In the genomic region with DNA sequence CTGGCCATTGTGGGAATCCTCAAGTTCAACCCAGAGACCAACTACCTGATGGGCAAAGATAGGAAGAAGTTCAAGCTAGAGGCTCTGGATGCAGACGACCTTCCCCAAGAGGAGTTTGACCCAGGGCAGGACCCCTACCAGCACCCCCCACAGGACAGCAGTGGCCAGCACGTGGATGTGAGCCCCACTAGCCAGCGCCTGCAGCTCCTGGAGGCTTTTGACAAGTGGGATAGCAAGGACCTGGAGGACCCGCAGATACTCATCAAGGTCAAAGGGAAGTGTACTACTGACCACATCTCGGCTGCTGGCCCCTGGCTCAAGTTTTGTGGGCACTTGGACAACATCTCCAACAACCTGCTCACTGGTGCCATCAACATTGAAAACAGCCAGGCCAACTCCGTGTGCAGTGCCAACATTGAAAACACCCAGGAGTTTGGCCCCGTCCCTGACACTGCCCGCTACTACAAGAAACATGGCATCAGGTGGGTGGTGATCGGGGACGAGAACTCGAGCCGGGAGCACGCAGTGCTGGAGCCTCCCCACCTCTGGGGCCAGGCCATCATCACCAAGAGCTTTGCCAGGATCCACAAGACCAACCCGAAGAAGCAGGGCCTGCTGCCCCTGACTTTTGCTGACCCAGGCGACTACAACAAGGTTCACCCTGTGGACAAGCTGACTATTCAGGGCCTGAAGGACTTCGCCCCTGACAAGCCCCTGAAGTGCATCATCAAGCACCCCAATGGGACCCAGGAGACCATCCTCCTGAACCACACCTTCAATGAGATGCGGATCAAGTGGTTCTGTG, we compare ENCODE assay signal across 25 cellular contexts. TPM values are rescaled to one million over a fixed set of nuclear protein-coding genes. Genes with fewer than 3 reads are reported as not detected.
"Had no signal": no experiment of that assay in that cellular context is flagged by ENCODE, and none has a peak within 500 bp of the region (broad histone marks: within the 10 kb centered on the region; RNA-seq: fewer than 3 reads in every experiment).

No MANE protein-coding gene starts in this region.

- H3K27ac ChIP-seq: coronary artery, dorsolateral prefrontal cortex, esophagus muscularis mucosa, foreskin keratinocyte, gastroesophageal sphincter, heart left ventricle, hepatocyte, left ventricle myocardium inferior, lower lobe of right lung had no signal

- FAIRE-seq: colon, endothelial cell of umbilical vein, frontal cortex, kidney had no signal

- H3K4me1 ChIP-seq: esophagus muscularis mucosa, foreskin keratinocyte, gastroesophageal sphincter, lower lobe of right lung had no signal

- H3K4me3 Mint-ChIP-seq: immature natural killer cell, mesothelial cell of epicardium had no signal

- DNase-seq: dermis blood vessel endothelial cell; dorsolateral prefrontal cortex; effector CD4-positive, alpha-beta T cell; effector memory CD4-positive, alpha-beta T cell; foreskin keratinocyte; heart left ventricle; hypothalamus; immature natural killer cell; islet precursor cell; kidney; kidney glomerular epithelial cell; left colon; left ventricle myocardium inferior; lower lobe of right lung; mesenchymal stem cell; mucosa of descending colon had no signal

- H3K4me1 Mint-ChIP-seq: immature natural killer cell had no signal

- H3K36me3 Mint-ChIP-seq: immature natural killer cell, mesothelial cell of epicardium had no signal

- H3K9me3 Mint-ChIP-seq: immature natural killer cell, mesothelial cell of epicardium had no signal

- H3K4me2 ChIP-seq: hepatocyte had no signal

- H3K36me3 ChIP-seq: esophagus muscularis mucosa, gastroesophageal sphincter, heart left ventricle, left ventricle myocardium inferior, lower lobe of right lung had no signal

- H3K4me3 ChIP-seq: coronary artery, dorsolateral prefrontal cortex, esophagus muscularis mucosa, gastroesophageal sphincter, heart left ventricle, hepatocyte, left ventricle myocardium inferior, lower lobe of right lung, mucosa of descending colon had no signal

- H2AFZ ChIP-seq: hepatocyte had no signal

- H3K27me3 ChIP-seq: dorsolateral prefrontal cortex, foreskin keratinocyte, heart left ventricle, hepatocyte had no signal

- ATAC-seq: foreskin keratinocyte, gastroesophageal sphincter, heart left ventricle, left colon, left lobe of liver, lower lobe of right lung, mucosa of descending colon had no signal

- H3K27ac Mint-ChIP-seq: immature natural killer cell, mesothelial cell of epicardium had no signal

- H3K9me3 ChIP-seq: esophagus muscularis mucosa, gastroesophageal sphincter, heart left ventricle, left ventricle myocardium inferior, lower lobe of right lung, mucosa of descending colon had no signal

RNA-seq across cellular contexts. Expression of a gene that starts 46.8 kb away (rescaled TPM):
- polyA plus RNA-seq: immature natural killer cell had no signal
